In genomic region chr14:64187331-64187730, GRCh38 we compare ENCODE assay signal across 18 cellular contexts.
DNase-seq lines count a peak whose midpoint lies in the region; ATAC-seq, FAIRE-seq and TF ChIP-seq lines count a peak whose summit lies in the region.
"Had no signal": no experiment of that assay in that cellular context is flagged by ENCODE, and none has a peak within 500 bp of the region (broad histone marks: within the 10 kb centered on the region; RNA-seq: fewer than 3 reads in every experiment).

No MANE protein-coding gene starts in this region.

- no peak for FAIRE-seq in GM12891 (lab: Jason Lieb, UNC)
- FAIRE-seq: HepG2 had no signal

- H3K27me3 ChIP-seq in cardiac muscle cell (no peaks in the 10 kb centered on the region), iPS-20b (ENCODE audit: insufficient read depth, low read length) (no peaks in the 10 kb centered on the region)
- H3K27me3 ChIP-seq: BLaER1 treated with 17β-estradiol and CSF1 and Interleukin-3, amounts not matched to agents 10 nM and 100 nM had no signal

- H3K9ac ChIP-seq in iPS-20b (ENCODE audit: low read depth, low read length): peak overlapping the region; percentile 71
- H3K9ac ChIP-seq: BLaER1 treated with 17β-estradiol and CSF1 and Interleukin-3, amounts not matched to agents 10 nM and 100 nM; KMS-11 had no signal

- no peak for TF ChIP-seq POLR2A in GM12891 (IDR thresholded peaks at IDR 0.05; ENCODE audit: low read depth, low read length)

- no peak for TF ChIP-seq CTCF in cardiac muscle cell (IDR thresholded peaks at IDR 0.05; ENCODE audit: low read depth, low read length)

- intact Hi-C loops in cardiac septum (cut with DNase I): no loop called here

- DNase-seq in cardiac muscle cell (ENCODE audit: low read depth in 1 of 2, low spot score in 1 of 2) (no peak), cardiac septum (ENCODE audit: low spot score) (no peak), fibroblast of gingiva (ENCODE audit: low read depth) (peak; percentile 58), GM12891 (ENCODE audit: insufficient read length, low spot score) (no peak), NCI-H82 (lab: John Stamatoyannopoulos, UW) (no peak), NCI-H69 (lab: John Stamatoyannopoulos, UW) (no peak)
- DNase-seq: NCI-H1092 treated with DMSO at 0.1 percent for 48 hours, NCI-H1694, NCI-H2107, NCI-H345, NCI-H526 treated with DMSO at 0.1 percent for 48 hours, PC-9 had no signal

- H3K9me3 ChIP-seq in cardiac muscle cell (ENCODE audit: low read depth): no peaks in the 10 kb centered on the region
- peaks cover 7% of the 10 kb centered on the region for H3K9me3 ChIP-seq in iPS-20b (ENCODE audit: insufficient read depth, low read depth, low read length)

- H3K27ac ChIP-seq in cardiac muscle cell: no peak overlapping the region
- H3K27ac ChIP-seq in iPS-20b (ENCODE audit: low read length): peak overlapping the region; percentile 37
- H3K27ac ChIP-seq: 22Rv1; BLaER1 treated with 17β-estradiol and CSF1 and Interleukin-3, amounts not matched to agents 10 nM and 100 nM; KMS-11; PC-9 had no signal

- peaks cover 6% of the 10 kb centered on the region for H3K4me1 ChIP-seq in cardiac muscle cell (ENCODE audit: low read depth)
- peaks cover 18% of the 10 kb centered on the region; the same call in 1 of the 2 replicates for H3K4me1 ChIP-seq in iPS-20b (ENCODE audit: insufficient read depth, low read length)
- H3K4me1 ChIP-seq: BLaER1 treated with 17β-estradiol and CSF1 and Interleukin-3, amounts not matched to agents 10 nM and 100 nM had no signal

- no peaks in the 10 kb centered on the region for H3K36me3 ChIP-seq in cardiac muscle cell
- H3K36me3 ChIP-seq in iPS-20b (ENCODE audit: insufficient read depth, low read depth, low read length): peaks cover 48% of the 10 kb centered on the region

- H3K4me3 ChIP-seq in cardiac muscle cell (peak overlapping the region; percentile 25), iPS-20b (ENCODE audit: low read length) (peak overlapping the region; percentile 79)
- H3K4me3 ChIP-seq: BLaER1 treated with 17β-estradiol and CSF1 and Interleukin-3, amounts not matched to agents 10 nM and 100 nM; PC-9 had no signal

- no peak for ATAC-seq in HG03108 (IDR thresholded peaks at IDR 0.05; ENCODE audit: unreplicated experiment)
- ATAC-seq: HepG2 had no signal

TF ChIP-seq in GM12891, 5 proteins besides CTCF, POLR2A, EP300 and RAD21:
- TF ChIP-seq TAF1 (IDR thresholded peaks at IDR 0.05; ENCODE audit: low read depth, low read length) (no peak), POU2F2 (IDR thresholded peaks at IDR 0.05; ENCODE audit: low read depth, low read length) (no peak), PAX5 (IDR thresholded peaks at IDR 0.05; ENCODE audit: insufficient read depth, low read length, severe bottlenecking) (no peak), POLR2AphosphoS5 (IDR thresholded peaks at IDR 0.05; ENCODE audit: low read depth, low read length) (no peak), SPI1 (IDR thresholded peaks at IDR 0.05; ENCODE audit: low read depth, low read length) (no peak)
